ENCODE assay signal across 8 cellular contexts in the genomic region with DNA sequence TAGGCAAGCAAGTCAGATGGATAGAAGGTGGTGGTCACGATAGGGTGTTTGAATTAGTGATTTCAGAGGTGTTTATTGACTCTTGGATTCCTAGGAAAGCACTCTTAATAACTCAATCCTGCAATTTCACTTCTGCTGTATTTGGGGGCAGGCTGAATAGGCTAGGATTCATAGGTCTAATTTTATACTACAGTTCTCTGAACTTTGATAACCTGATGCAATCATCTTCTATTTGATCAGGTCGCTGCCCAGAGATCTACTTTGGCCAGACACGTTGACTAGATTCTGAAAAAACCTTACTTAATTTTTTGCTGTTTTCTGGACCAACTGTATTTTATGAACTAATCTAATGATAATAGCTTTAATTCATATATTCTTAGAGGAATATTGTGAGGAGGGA. TPM values are rescaled to one million over a fixed set of nuclear protein-coding genes. Genes with fewer than 3 reads are reported as not detected.
"Had no signal": no experiment of that assay in that cellular context is flagged by ENCODE, and none has a peak within 500 bp of the region (broad histone marks: within the 10 kb centered on the region; RNA-seq: fewer than 3 reads in every experiment).

No MANE protein-coding gene starts in this region.

- ATAC-seq: HCT116 had no signal

- H2AFZ ChIP-seq: GM23248 had no signal

- DNase-seq: GOT3, H7, HFFc6 had no signal

- H3K27ac Mint-ChIP-seq: HFFc6 had no signal

- H3K36me3 ChIP-seq: HAP-1 had no signal

- H3K4me3 ChIP-seq: GM23248, HAP-1 had no signal

- FAIRE-seq: HTR-8/SVneo had no signal

- H3K36me3 Mint-ChIP-seq: IgD-negative memory B cell had no signal

- H3K4me1 ChIP-seq: HAP-1 had no signal

- H3K27ac ChIP-seq: GM23248 had no signal

- H3K9ac ChIP-seq: GM23248 had no signal

- H3K9me3 ChIP-seq: HAP-1 had no signal

- H3K9me3 Mint-ChIP-seq: HFFc6 had no signal

- H3K4me1 Mint-ChIP-seq: IgD-negative memory B cell had no signal

- H3K4me3 Mint-ChIP-seq: HFFc6, IgD-negative memory B cell had no signal

RNA-seq across cellular contexts. Expression of a gene that starts 26.4 kb away (rescaled TPM):
- total RNA-seq: GM23248, HFFc6 had no signal
